15 cellular contexts compared by ENCODE assay signal in the genomic region with DNA sequence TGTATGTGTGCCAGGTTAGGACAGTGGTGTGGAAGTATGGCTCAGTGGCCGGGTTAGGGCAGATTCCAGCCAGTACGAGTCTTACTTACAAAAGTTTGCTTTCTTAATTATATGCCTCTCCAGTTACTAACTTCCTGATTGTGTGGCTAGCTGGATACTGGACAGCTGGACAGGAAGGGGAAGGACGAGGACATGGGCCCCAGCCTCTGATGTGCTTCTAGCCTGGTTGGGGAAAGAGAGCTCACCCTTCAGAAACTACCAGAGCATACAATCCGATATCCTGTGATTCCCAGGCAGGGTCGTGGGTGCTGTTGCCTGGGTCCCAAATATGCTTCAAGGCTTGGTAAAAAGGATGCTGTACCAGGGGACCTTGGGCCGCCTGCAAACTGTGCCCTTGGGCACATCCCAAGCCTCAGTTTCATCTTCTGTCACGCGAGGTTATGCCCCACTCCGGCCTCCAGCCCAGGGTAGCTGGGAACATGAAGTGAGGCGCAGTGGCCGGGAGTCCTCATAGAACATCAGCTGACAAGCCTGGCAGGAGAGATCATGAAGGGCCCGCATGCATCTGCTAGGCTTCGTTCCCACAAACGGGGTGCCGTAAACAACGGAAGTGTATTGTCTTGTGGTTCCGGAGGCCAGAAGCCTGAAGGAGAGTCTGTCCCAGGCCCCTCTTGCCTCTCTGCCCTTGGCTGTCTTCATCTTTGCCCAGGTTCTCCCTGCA. TPM values are rescaled to one million over a fixed set of nuclear protein-coding genes. Genes with fewer than 3 reads are reported as not detected.
DNase-seq lines count a peak whose midpoint lies in the region; ATAC-seq and TF ChIP-seq lines count a peak whose summit lies in the region.
"Had no signal": no experiment of that assay in that cellular context is flagged by ENCODE, and none has a peak within 500 bp of the region (broad histone marks: within the 10 kb centered on the region; RNA-seq: fewer than 3 reads in every experiment).

No MANE protein-coding gene starts in this region.

- H4K20me1 ChIP-seq in mammary epithelial cell (ENCODE audit: insufficient read depth, low read length) = no peaks in the 10 kb centered on the region

- POLR2A ChIA-PET in CD4-positive, alpha-beta T cell (lab: Charles Lee) = no interaction called here

- peaks cover 4% of the 10 kb centered on the region for H3K27me3 Mint-ChIP-seq in CD4-positive, alpha-beta T cell

- H3K9me3 Mint-ChIP-seq in CD4-positive, alpha-beta T cell = no peaks in the 10 kb centered on the region
- H3K9me3 Mint-ChIP-seq: activated CD4-positive, alpha-beta T cell treated with anti-CD3 and anti-CD28 coated beads, Interleukin-2, amount 10 ng/mL, durations not matched to agents 24 days and 14 days; endodermal cell; GM23338 had no signal

- no peaks in the 10 kb centered on the region for H3K4me1 ChIP-seq in mammary epithelial cell (ENCODE audit: insufficient read depth, low read length)
- H3K4me1 ChIP-seq in right atrium auricular region = peaks cover 0 to 32% of the 10 kb centered on the region in 2 donors

- H2AFZ ChIP-seq in mammary epithelial cell (ENCODE audit: low read depth, low read length) = peak overlapping the region; percentile 25
- H2AFZ ChIP-seq: GM23338 had no signal

- dilution Hi-C loops in mammary epithelial cell (cut with HindIII; ENCODE audit: low sequenced_read_pairs) = no loop called here

- TF ChIP-seq CTCF in mammary epithelial cell (conservative IDR thresholded peaks at IDR 0.05 in 1 of 2, IDR thresholded peaks at IDR 0.05 in 1 of 2; ENCODE audit: extremely low read depth in 1 of 2, insufficient read depth in 1 of 2, low read depth in 1 of 2, low read length in 2 of 2) (no peak), right atrium auricular region (IDR thresholded peaks at IDR 0.05) (no peak)
- no peak for TF ChIP-seq CTCF in CD4-positive, alpha-beta T cell (IDR thresholded peaks at IDR 0.05)

- H3K4me3 ChIP-seq in mammary epithelial cell (replicated peaks in 1 of 3; ENCODE audit: insufficient read depth in 1 of 3, low read depth in 2 of 3, low read length in 3 of 3) (no peak overlapping the region), right atrium auricular region (no peak overlapping the region)
- H3K4me3 ChIP-seq: GM23338 had no signal

- H3K27ac ChIP-seq in mammary epithelial cell (ENCODE audit: insufficient read depth, low read depth, low read length) (no peak overlapping the region), right atrium auricular region (no peak overlapping the region)
- no peak overlapping the region for H3K27ac ChIP-seq in CD4-positive, alpha-beta T cell (ENCODE audit: low read depth, low read length)

- H3K9ac ChIP-seq in mammary epithelial cell (ENCODE audit: insufficient read depth, low read length) = no peak overlapping the region

- no peak for ATAC-seq in CD4-positive, alpha-beta T cell (ENCODE audit: poor library complexity)
- ATAC-seq: GM23338 had no signal

- H3K27ac Mint-ChIP-seq in CD4-positive, alpha-beta T cell = no peak overlapping the region
- H3K27ac Mint-ChIP-seq: activated CD4-positive, alpha-beta T cell treated with anti-CD3 and anti-CD28 coated beads, Interleukin-2, amount 10 ng/mL, durations not matched to agents 24 days and 14 days; endodermal cell; GM23338 had no signal

- in situ Hi-C loops in mammary epithelial cell (cut with MboI; ENCODE audit: low sequenced_read_pairs in 2 of 2) = no loop called here
- in situ Hi-C loops in ACHN (cut with HindIII; ENCODE audit: low pct_ligation_motif_present, low pct_unique_long_range_greater_than_20kb, low sequenced_read_pairs) = no loop called here

- peaks cover 8% of the 10 kb centered on the region for H3K4me1 Mint-ChIP-seq in CD4-positive, alpha-beta T cell (ENCODE audit: low read depth)
- H3K4me1 Mint-ChIP-seq: activated CD4-positive, alpha-beta T cell treated with anti-CD3 and anti-CD28 coated beads, Interleukin-2, amount 10 ng/mL, durations not matched to agents 24 days and 14 days; CD4-positive, alpha-beta memory T cell; endodermal cell had no signal

- H3K4me2 ChIP-seq in mammary epithelial cell (ENCODE audit: insufficient read depth, low read depth, low read length) = no peak overlapping the region
- H3K4me2 ChIP-seq: GM23338 had no signal

- no peaks in the 10 kb centered on the region for H3K36me3 Mint-ChIP-seq in CD4-positive, alpha-beta T cell (ENCODE audit: low read depth)
- H3K36me3 Mint-ChIP-seq: CD4-positive, alpha-beta memory T cell had no signal

- H3K36me3 ChIP-seq in mammary epithelial cell (ENCODE audit: insufficient read depth, low read length) (no peaks in the 10 kb centered on the region), right atrium auricular region (no peaks in the 10 kb centered on the region)

- intact Hi-C loops in mammary epithelial cell (cut with micrococcal nuclease) = no loop called here
- intact Hi-C loops in CD4-positive, alpha-beta T cell (cut with DNase I, micrococcal nuclease) = no loop called here

- BruUV-seq in mammary epithelial cell (replicated peaks; lab: Mats Ljungman, UMichigan) = no TSS peak

- no peak overlapping the region for H3K4me3 Mint-ChIP-seq in CD4-positive, alpha-beta T cell
- H3K4me3 Mint-ChIP-seq: activated CD4-positive, alpha-beta T cell treated with anti-CD3 and anti-CD28 coated beads, Interleukin-2, amount 10 ng/mL, durations not matched to agents 24 days and 14 days; CD4-positive, alpha-beta memory T cell; endodermal cell; GM23338 had no signal

- H3K27me3 ChIP-seq in mammary epithelial cell (ENCODE audit: insufficient read depth, low read length) = no peaks in the 10 kb centered on the region
- no peaks in the 10 kb centered on the region for H3K27me3 ChIP-seq in right atrium auricular region
- H3K27me3 ChIP-seq in CD4-positive, alpha-beta T cell (ENCODE audit: control insufficient read depth, insufficient read depth, low read length) = no peaks in the 10 kb centered on the region

- H3K9me3 ChIP-seq in mammary epithelial cell (replicated peaks; ENCODE audit: insufficient read depth, low read length) (no peaks in the 10 kb centered on the region), right atrium auricular region (no peaks in the 10 kb centered on the region)
- no peaks in the 10 kb centered on the region for H3K9me3 ChIP-seq in CD4-positive, alpha-beta T cell (ENCODE audit: control insufficient read depth, low read length)

- CTCF ChIA-PET in mammary epithelial cell (lab: Charles Lee; ENCODE audit: low non-redundant PET) = no interaction called here
- CTCF ChIA-PET in CD4-positive, alpha-beta T cell (lab: Charles Lee) = no interaction called here

- WGBS in mammary epithelial cell (ENCODE audit: low coverage, missing lambda C conversion rate) = 65% methylated on average over 16 of the region's 17 CpGs

- peak; percentile 69 for DNase-seq in Ammon's horn (ENCODE audit: low spot score)
- DNase-seq in mammary epithelial cell = no peak
- peak; percentile 56 for DNase-seq in right atrium auricular region (ENCODE audit: low spot score)
- DNase-seq in pons (ENCODE audit: low spot score) = peak; percentile 70
- DNase-seq in ACHN = no peak
- no peak for DNase-seq in activated CD4-positive, alpha-beta T cell treated with anti-CD3 and anti-CD28 coated beads, Interleukin-2, amount 50 U/mL, for 4 hours
- no peak for DNase-seq in AML-193 (lab: John Stamatoyannopoulos, UW)
- DNase-seq in CD4-positive, alpha-beta T cell = no peak
- DNase-seq: activated CD4-positive, alpha-beta T cell treated with anti-CD3 and anti-CD28 coated beads, Interleukin-2, amount 10 ng/mL, durations not matched to agents 24 days and 14 days; CD4-positive, alpha-beta memory T cell; DMS79 treated with DMSO at 0.1 percent for 48 hours; endodermal cell; NCI-H1105 treated with DMSO at 0.1 percent for 48 hours; NCI-H2171 treated with DMSO at 0.1 percent for 48 hours had no signal

- H3K79me2 ChIP-seq in mammary epithelial cell (ENCODE audit: insufficient read depth, low read length) = no peaks in the 10 kb centered on the region

RNA-seq across cellular contexts. Expression of gene RIN3, which starts 23.2 kb away (rescaled TPM):
- total RNA-seq in mammary epithelial cell = 10 to 100 TPM in 1 of 2 donors, 1 to 10 TPM in 1; 3.5 to 14.5 TPM
- polyA plus RNA-seq in mammary epithelial cell = 2.4 TPM
- polyA minus RNA-seq in mammary epithelial cell = 7.4 TPM
- 10 to 100 TPM in 1 of 2 donors, 1 to 10 TPM in 1; 6.6 to 11.8 TPM for total RNA-seq in right atrium auricular region
- 10 to 100 TPM; 67.9 to 72.2 TPM for total RNA-seq in CD4-positive, alpha-beta T cell

Comparison
In these comparisons a context has a peak if more than half of its experiments do, and no peak if none do; other contexts are left out.
1. DNase-seq: peak in Ammon's horn (single experiment), right atrium auricular region (single experiment) and pons (single experiment); none in mammary epithelial cell (single experiment), ACHN (single experiment), activated CD4-positive, alpha-beta T cell treated with anti-CD3 and anti-CD28 coated beads, Interleukin-2, amount 50 U/mL, for 4 hours (0 of 2), AML-193 (0 of 2) and CD4-positive, alpha-beta T cell (0 of 10).
2. RNA of gene RIN3, which starts 23.2 kb away (total RNA-seq): 67.9 to 72.2 TPM in CD4-positive, alpha-beta T cell; 3.5 to 14.5 TPM in mammary epithelial cell and 6.6 to 11.8 TPM in right atrium auricular region; every median in the first group is over 4 times any median in the second.